Comparison of ENCODE assay signal across 8 cellular contexts in the genomic region with DNA sequence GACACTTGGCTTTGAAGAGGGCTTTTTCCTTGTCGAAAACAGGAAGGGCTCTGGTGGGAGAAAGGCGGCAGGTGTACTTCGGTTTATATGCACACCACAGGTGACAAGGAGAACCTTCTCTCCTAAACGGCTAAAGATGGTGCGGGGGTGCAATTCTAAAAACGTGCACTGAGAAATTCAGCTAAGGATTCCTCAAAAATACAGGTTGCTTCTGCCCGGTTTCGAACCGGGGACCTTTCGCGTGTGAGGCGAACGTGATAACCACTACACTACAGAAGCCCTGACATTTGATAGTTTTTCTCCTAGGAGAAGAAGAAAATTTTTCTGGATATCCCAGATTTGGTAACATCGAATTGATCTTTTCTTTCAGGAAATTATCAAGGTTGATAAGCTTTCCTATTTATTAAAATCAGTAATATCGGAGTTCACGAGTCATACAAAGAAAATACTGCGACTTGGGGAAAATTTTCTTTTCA. TPM values are rescaled to one million over a fixed set of nuclear protein-coding genes. Genes with fewer than 3 reads are reported as not detected.
DNase-seq lines count a peak whose midpoint lies in the region; ATAC-seq, FAIRE-seq and TF ChIP-seq lines count a peak whose summit lies in the region.

No MANE protein-coding gene starts in this region.

- peak overlapping the region in 1 of 4 experiments; percentile 56; a peak in 2 of 7 replicates for H3K9ac ChIP-seq in H1 (replicated peaks in 1 of 4; ENCODE audit: extremely low read depth in 1 of 4, low read depth in 3 of 4, low read length in 3 of 4)
- H3K9ac ChIP-seq in skeletal muscle satellite cell (ENCODE audit: low read depth, low read length), result no peak overlapping the region

- no peak overlapping the region for H3K4ac ChIP-seq in H1 (replicated peaks; ENCODE audit: insufficient read length, low read depth, low read length)

- H3K27ac ChIP-seq in RWPE2 (ENCODE audit: poor library complexity, severe bottlenecking) (peak overlapping the region; percentile 43), H1 (ENCODE audit: low read depth, low read length) (no peak overlapping the region)

- TF ChIP-seq RAD21 in H1 (IDR thresholded peaks at IDR 0.05 in 1 of 2, conservative IDR thresholded peaks at IDR 0.05 in 1 of 2; ENCODE audit: low read depth in 2 of 2, low read length in 2 of 2), result no peak

- no peak overlapping the region for H2BK15ac ChIP-seq in H1 (ENCODE audit: low read length)

- CTCF ChIA-PET in H1 (lab: Charles Lee; ENCODE audit: partially characterized antibody), result interaction anchor here (1.0 to 1.8 kb wide), 4 partner anchors 11 to 46 kb away, joined by 3 to 4 read pairs (median 4); no protein-coding TSS in a partner anchor

- no peak overlapping the region for H2BK5ac ChIP-seq in H1 (ENCODE audit: low read depth, low read length)

- POLR2A ChIA-PET in H1 (lab: Charles Lee; ENCODE audit: partially characterized antibody), result interaction anchor here (0.6 to 1.3 kb wide), 5 partner anchors 14 to 1586 kb away, joined by 3 to 4 read pairs (median 3); a partner anchor contains a TSS

- no peaks in the 10 kb centered on the region for H3K79me1 ChIP-seq in H1 (ENCODE audit: low read depth, low read length)

- H4K91ac ChIP-seq in H1 (replicated peaks; ENCODE audit: insufficient read length, low read length), result no peak overlapping the region

- ATAC-seq in RWPE2 (ENCODE audit: low read depth), result peak; percentile 66
- no peak for ATAC-seq in HG02610 (IDR thresholded peaks at IDR 0.05; ENCODE audit: unreplicated experiment)
- ATAC-seq in HG02870 (IDR thresholded peaks at IDR 0.05; ENCODE audit: unreplicated experiment), result no peak

- no peak overlapping the region for H3K14ac ChIP-seq in H1 (ENCODE audit: insufficient read length)

- peak overlapping the region; percentile 100 for H2AFZ ChIP-seq in H1 (ENCODE audit: low read length)

- no peaks in the 10 kb centered on the region for H4K20me1 ChIP-seq in H1 (replicated peaks in 1 of 2; ENCODE audit: control insufficient read depth in 1 of 2, insufficient read depth in 2 of 2, low read length in 2 of 2)

- 1% methylated on average over 17 of the region's 17 CpGs; no CpG with 5 or more reads in 1 of the 2 experiments for WGBS in H1 (ENCODE audit: extremely low coverage in 1 of 2, insufficient coverage in 1 of 2, insufficient read length in 1 of 2, insufficient replicate concordance in 2 of 2, low coverage in 1 of 2, low lambda C conversion rate in 2 of 2, missing lambda C conversion rate in 1 of 2), 2 experiments

- no peak overlapping the region for H3K23ac ChIP-seq in H1 (ENCODE audit: insufficient read length)

- H3K4me1 ChIP-seq in RWPE2 (ENCODE audit: insufficient read depth, poor library complexity, severe bottlenecking) (no peaks in the 10 kb centered on the region), H1 (replicated peaks in 1 of 4; ENCODE audit: control insufficient read depth in 3 of 4, insufficient read depth in 4 of 4, low read length in 3 of 4) (no peaks in the 10 kb centered on the region), skeletal muscle satellite cell (ENCODE audit: control insufficient read depth, insufficient read depth, low read length) (no peaks in the 10 kb centered on the region)

- H2AK5ac ChIP-seq in H1 (ENCODE audit: low read depth, low read length), result no peak overlapping the region

- peak; percentile 83 for FAIRE-seq in H1 (lab: Jason Lieb, UNC)

- H3K4me2 ChIP-seq in H1 (ENCODE audit: insufficient read depth in 1 of 2, low read depth in 2 of 2, low read length in 2 of 2) (peak overlapping the region; percentile 81 to 93), skeletal muscle satellite cell (ENCODE audit: low read length) (peak overlapping the region; percentile 78)

- no peak for TF ChIP-seq POLR2A in H1 (IDR thresholded peaks at IDR 0.05; ENCODE audit: control extremely low read depth in 1 of 2, low read depth in 2 of 2, low read length in 2 of 2)

- TF ChIP-seq EP300 in H1 (IDR thresholded peaks at IDR 0.05; ENCODE audit: borderline replicate concordance in 1 of 2, low read depth in 2 of 2, low read length in 2 of 2), result no peak

- H3K4me3 ChIP-seq in AG10803 (ENCODE audit: low read length) (peak overlapping the region; percentile 55), HFF-Myc (replicated peaks; ENCODE audit: low read depth, low read length) (peak overlapping the region; percentile 57), RWPE2 (ENCODE audit: severe bottlenecking) (peak overlapping the region; percentile 39), H1 (ENCODE audit: extremely low read depth in 1 of 4, insufficient read depth in 2 of 4, low read depth in 3 of 4, low read length in 4 of 4) (peak overlapping the region; percentile 85 to 93 (median 90)), skeletal muscle satellite cell (ENCODE audit: low read length) (peak overlapping the region; percentile 65)

- H3K9me3 ChIP-seq in RWPE2 (ENCODE audit: severe bottlenecking) (peaks cover 2% of the 10 kb centered on the region), H1 (ENCODE audit: insufficient read depth in 2 of 2, low read depth in 1 of 2, low read length in 1 of 2) (no peaks in the 10 kb centered on the region), skeletal muscle satellite cell (replicated peaks; ENCODE audit: low read length) (peaks cover 3% of the 10 kb centered on the region)

- no peaks in the 10 kb centered on the region for H3K79me2 ChIP-seq in H1 (ENCODE audit: control insufficient read depth in 1 of 2, insufficient read depth in 2 of 2, low read length in 2 of 2)

- no peak for TF ChIP-seq CTCF in AG10803 (conservative IDR thresholded peaks at IDR 0.05; ENCODE audit: low read length)
- TF ChIP-seq CTCF in HFF-Myc (IDR thresholded peaks at IDR 0.05; ENCODE audit: low read depth, low read length, missing control alignments), result no peak
- no peak for TF ChIP-seq CTCF in RWPE2 (IDR thresholded peaks at IDR 0.05; ENCODE audit: poor library complexity, severe bottlenecking)
- TF ChIP-seq CTCF in H1 (IDR thresholded peaks at IDR 0.05; ENCODE audit: control extremely low read depth in 1 of 3, insufficient read depth in 1 of 3, low read depth in 1 of 3, low read length in 3 of 3), result no peak

- H3K27me3 ChIP-seq in RWPE2 (ENCODE audit: insufficient read depth, poor library complexity, severe bottlenecking), result no peaks in the 10 kb centered on the region
- peaks cover 0 to 3% (median 1%) of the 10 kb centered on the region in 4 experiments; a peak in 3 of 7 replicates for H3K27me3 ChIP-seq in H1 (replicated peaks in 1 of 4; ENCODE audit: control insufficient read depth in 3 of 4, extremely low read depth in 1 of 4, insufficient read depth in 3 of 4, low read length in 3 of 4)
- H3K27me3 ChIP-seq in skeletal muscle satellite cell (ENCODE audit: control insufficient read depth, insufficient read depth, low read length), result peaks cover 25% of the 10 kb centered on the region

- H2BK20ac ChIP-seq in H1 (ENCODE audit: low read length), result no peak overlapping the region

- DNase-seq in AG10803 (ENCODE audit: low read depth) (peak; percentile 43), HFF-Myc (ENCODE audit: extremely low read depth, low read depth) (no peak), RWPE2 (ENCODE audit: low spot score) (no peak), H1 (ENCODE audit: low read depth in 1 of 2, low spot score in 2 of 2) (peak in 1 of 2 experiments; percentile 82), NCI-H187 treated with DMSO at 0.1 percent for 48 hours (lab: John Stamatoyannopoulos, UW) (no peak)

- peak overlapping the region; percentile 48; the same call in 1 of the 2 replicates for H3K18ac ChIP-seq in H1 (ENCODE audit: extremely low read depth, low read length)

- no peaks in the 10 kb centered on the region for H3K36me3 ChIP-seq in RWPE2 (ENCODE audit: low read depth)
- H3K36me3 ChIP-seq in H1 (ENCODE audit: control insufficient read depth in 2 of 4, insufficient read depth in 4 of 4, low read length in 3 of 4), result no peaks in the 10 kb centered on the region
- H3K36me3 ChIP-seq in skeletal muscle satellite cell (ENCODE audit: insufficient read depth, low read length), result no peaks in the 10 kb centered on the region

- no peak overlapping the region for H4K8ac ChIP-seq in H1 (ENCODE audit: extremely low read depth, insufficient read depth, low read length)

- no peak overlapping the region for H4K5ac ChIP-seq in H1 (ENCODE audit: insufficient read length, low read depth, low read length)

- no peak overlapping the region for H2BK120ac ChIP-seq in H1 (replicated peaks; ENCODE audit: low read depth, low read length)

- H2BK12ac ChIP-seq in H1 (ENCODE audit: low read depth, low read length), result no peak overlapping the region

- H3K56ac ChIP-seq in H1 (replicated peaks; ENCODE audit: insufficient read length, low read depth, low read length), result no peak overlapping the region

- peaks cover 5% of the 10 kb centered on the region for H3K23me2 ChIP-seq in H1 (ENCODE audit: low read depth, low read length)

TF ChIP-seq in H1, 55 proteins besides CTCF, POLR2A, EP300 and RAD21 (continues in another document):
- TF ChIP-seq FOSL1 (IDR thresholded peaks at IDR 0.05; ENCODE audit: insufficient read depth, low read depth, low read length) (no peak), TAF1 (IDR thresholded peaks at IDR 0.05; ENCODE audit: low read depth, low read length) (no peak), EGR1 (IDR thresholded peaks at IDR 0.05; ENCODE audit: borderline replicate concordance, low read depth, low read length) (no peak), POLR2AphosphoS5 (IDR thresholded peaks at IDR 0.05; ENCODE audit: low read depth, low read length) (no peak)

RNA-seq across cellular contexts. Expression of a gene that starts 32.0 kb away (rescaled TPM):
- 0.09 and 0.17 TPM in 2 replicates for total RNA-seq in H1 (2021; fragmentation: NEBNext Ultra II Directional; extraction: Animal tissue kit (Norgen Biotek cat#: 25700))
- polyA plus RNA-seq in H1 (2011; rRNA removed), result 0.05 TPM in 2 replicates
- 0.03 TPM for polyA plus RNA-seq in H1 (2011; cell fraction: cytosol; rRNA removed)
- polyA plus RNA-seq in H1 (2011; cell fraction: nucleus; rRNA removed), result 0.13 TPM
- 0.05 to 0.11 TPM in 2 of 4 replicates, not detected in the others for polyA plus RNA-seq in H1 (2012, experiment 1 of 2)
- 0.09 TPM for polyA plus RNA-seq in H1 (2012, experiment 2 of 2)
- 0.08 TPM for polyA plus RNA-seq in H1 (2013, experiment 1 of 2)
- 0.11 TPM for polyA plus RNA-seq in H1 (2013, experiment 2 of 2)
- 0.16 TPM in 1 of 2 replicates, not detected in the other for polyA minus RNA-seq in H1 (2011; rRNA and poly(A)+ RNA removed)
- not detected for polyA minus RNA-seq in H1 (2011; cell fraction: cytosol; rRNA and poly(A)+ RNA removed)
- not detected for polyA minus RNA-seq in H1 (2011; cell fraction: nucleus; rRNA and poly(A)+ RNA removed)
- total RNA-seq in skeletal muscle satellite cell (2012; rRNA removed), result not detected in 2 replicates

RNA-seq across cellular contexts. Expression of a gene that starts 32.6 kb away (rescaled TPM):
- 19.2 and 20.2 TPM in 2 replicates for total RNA-seq in H1 (2021; fragmentation: NEBNext Ultra II Directional; extraction: Animal tissue kit (Norgen Biotek cat#: 25700))
- 38.9 and 39.6 TPM in 2 replicates for polyA plus RNA-seq in H1 (2011; rRNA removed)
- polyA plus RNA-seq in H1 (2011; cell fraction: cytosol; rRNA removed), result 48.8 TPM
- 23.7 TPM for polyA plus RNA-seq in H1 (2011; cell fraction: nucleus; rRNA removed)
- polyA plus RNA-seq in H1 (2012, experiment 1 of 2), result 15.7 to 20.6 TPM (median 19.8 TPM) in 4 replicates
- polyA plus RNA-seq in H1 (2012, experiment 2 of 2), result 23.1 TPM
- polyA plus RNA-seq in H1 (2013, experiment 1 of 2), result 15.2 TPM
- polyA plus RNA-seq in H1 (2013, experiment 2 of 2), result 16.0 TPM
- 27.4 and 34.3 TPM in 2 replicates for polyA minus RNA-seq in H1 (2011; rRNA and poly(A)+ RNA removed)
- 5.1 TPM for polyA minus RNA-seq in H1 (2011; cell fraction: cytosol; rRNA and poly(A)+ RNA removed)
- polyA minus RNA-seq in H1 (2011; cell fraction: nucleus; rRNA and poly(A)+ RNA removed), result 11.7 TPM
- total RNA-seq in skeletal muscle satellite cell (2012; rRNA removed), result 0.76 TPM in 1 of 2 replicates, not detected in the other

Comparison
In these comparisons a context has a peak if more than half of its experiments do, and no peak if none do; other contexts are left out.
1. H3K4me3 ChIP-seq: peak in every context shown above with its lines; median percentile 90 in H1; 65 in skeletal muscle satellite cell; 57 in HFF-Myc; 55 in AG10803; 39 in RWPE2.